Comparison of ENCODE assay signal across 27 cellular contexts in genomic region chr1:157724537-157725213, GRCh38. TPM values are rescaled to one million over a fixed set of nuclear protein-coding genes. Genes with fewer than 3 reads are reported as not detected.
DNase-seq lines count a peak whose midpoint lies in the region; ATAC-seq, FAIRE-seq and TF ChIP-seq lines count a peak whose summit lies in the region.
"Had no signal": no experiment of that assay in that cellular context is flagged by ENCODE, and none has a peak within 500 bp of the region (broad histone marks: within the 10 kb centered on the region; RNA-seq: fewer than 3 reads in every experiment).

No MANE protein-coding gene starts in this region.

- peaks cover 68% of the 10 kb centered on the region for H3K4me1 Mint-ChIP-seq in stimulated activated memory B cell treated with anti-CD40 and anti-IgM and Interleukin-4, amounts not matched to agents 10 μg/mL and 1 μg/mL and 100 μg/mL, for 72 hours

- no TSS peak for BruUV-seq in GM12878 (replicated peaks; lab: Mats Ljungman, UMichigan)

- H3K4me3 ChIP-seq in DOHH2 (ENCODE audit: low read length) (peak overlapping the region; percentile 57), OCI-LY1 (ENCODE audit: low read depth, low read length, poor library complexity, severe bottlenecking) (peak overlapping the region; percentile 11), GM12878 (no peak overlapping the region), H7 (ENCODE audit: insufficient read depth, low read depth, low read length) (no peak overlapping the region)
- H3K4me3 ChIP-seq: adrenal gland; BLaER1 treated with 17β-estradiol and CSF1 and Interleukin-3, amounts not matched to agents 10 nM and 100 nM; body of pancreas had no signal

- peaks cover 32% of the 10 kb centered on the region for H3K9me3 ChIP-seq in DOHH2 (ENCODE audit: control insufficient read depth, insufficient read depth, low read length)
- peaks cover 27% of the 10 kb centered on the region for H3K9me3 ChIP-seq in OCI-LY1 (ENCODE audit: low read length)
- H3K9me3 ChIP-seq in GM12878 (replicated peaks; ENCODE audit: control insufficient read depth, insufficient read depth, low read length), result peaks cover 16% of the 10 kb centered on the region
- H3K9me3 ChIP-seq: adrenal gland had no signal

- H3K9me2 ChIP-seq in DOHH2 (replicated peaks; ENCODE audit: control insufficient read depth, low read length) (no peaks in the 10 kb centered on the region), OCI-LY1 (ENCODE audit: low read depth, low read length) (no peaks in the 10 kb centered on the region)

- H3K4me3 Mint-ChIP-seq in stimulated activated memory B cell treated with anti-CD40 and anti-IgM and Interleukin-4, amounts not matched to agents 10 μg/mL and 1 μg/mL and 100 μg/mL, for 72 hours, result peak overlapping the region; percentile 32

- peaks cover 26% of the 10 kb centered on the region for H3F3A ChIP-seq in DOHH2 (ENCODE audit: control insufficient read depth, insufficient read depth)
- peaks cover 3% of the 10 kb centered on the region; the same call in 1 of the 2 replicates for H3F3A ChIP-seq in OCI-LY1 (ENCODE audit: insufficient read depth, low read length)

- H4K20me1 ChIP-seq in DOHH2 (ENCODE audit: control insufficient read depth, insufficient read depth, low read depth, low read length), result no peaks in the 10 kb centered on the region
- no peaks in the 10 kb centered on the region for H4K20me1 ChIP-seq in OCI-LY1 (ENCODE audit: insufficient read depth, low read length)
- H4K20me1 ChIP-seq in GM12878 (ENCODE audit: control insufficient read depth, insufficient read depth), result no peaks in the 10 kb centered on the region
- H4K20me1 ChIP-seq: BLaER1 treated with 17β-estradiol and CSF1 and Interleukin-3, amounts not matched to agents 10 nM and 100 nM had no signal

- in situ Hi-C loops in GM12878 (cut with MboI), result no loop called here

- H3K27ac ChIP-seq in DOHH2 (ENCODE audit: low read depth, low read length), result peak overlapping the region; percentile 96
- H3K27ac ChIP-seq in OCI-LY1 (ENCODE audit: low read depth, low read length, poor library complexity, severe bottlenecking), result peak overlapping the region; percentile 98
- H3K27ac ChIP-seq in GM12878 (ENCODE audit: control insufficient read depth, insufficient read depth), result no peak overlapping the region
- H3K27ac ChIP-seq: adrenal gland; BLaER1 treated with 17β-estradiol and CSF1 and Interleukin-3, amounts not matched to agents 10 nM and 100 nM; body of pancreas; HL-60 had no signal

- H3K36me3 ChIP-seq in DOHH2 (ENCODE audit: control insufficient read depth, low read length), result peaks cover 12% of the 10 kb centered on the region
- peaks cover 3% of the 10 kb centered on the region; the same call in 1 of the 2 replicates for H3K36me3 ChIP-seq in OCI-LY1 (ENCODE audit: insufficient read depth, low read length)
- H3K36me3 ChIP-seq in GM12878 (ENCODE audit: control insufficient read depth in 2 of 2, insufficient read depth in 2 of 2, low read length in 1 of 2), result no peaks in the 10 kb centered on the region
- H3K36me3 ChIP-seq in H7 (replicated peaks; ENCODE audit: control insufficient read depth, insufficient read depth, low read length), result no peaks in the 10 kb centered on the region
- H3K36me3 ChIP-seq: adrenal gland had no signal

- peaks cover 60% of the 10 kb centered on the region for H3K4me1 ChIP-seq in DOHH2 (ENCODE audit: control insufficient read depth, low read length)
- H3K4me1 ChIP-seq in OCI-LY1 (ENCODE audit: insufficient read depth, low read length, severe bottlenecking), result peaks cover 48% of the 10 kb centered on the region
- 0 out of 2 replicates have a peak, but pooled peaks cover 2% of the 10 kb centered on the region for H3K4me1 ChIP-seq in GM12878 (ENCODE audit: control insufficient read depth, insufficient read depth, low read length)
- H3K4me1 ChIP-seq: adrenal gland, body of pancreas had no signal

- no peaks in the 10 kb centered on the region for H3K27me3 Mint-ChIP-seq in stimulated activated memory B cell treated with anti-CD40 and anti-IgM and Interleukin-4, amounts not matched to agents 10 μg/mL and 1 μg/mL and 100 μg/mL, for 72 hours

- TF ChIP-seq RAD21 in GM12878 (IDR thresholded peaks at IDR 0.05; ENCODE audit: insufficient read depth, low read depth, low read length), result no peak

- H3K27me3 ChIP-seq in DOHH2 (ENCODE audit: control insufficient read depth, low read length) (no peaks in the 10 kb centered on the region), OCI-LY1 (ENCODE audit: insufficient read depth, low read length) (no peaks in the 10 kb centered on the region), GM12878 (replicated peaks in 1 of 2; ENCODE audit: control insufficient read depth in 2 of 2, insufficient read depth in 2 of 2, low read length in 1 of 2) (no peaks in the 10 kb centered on the region; a peak in 1 of 4 replicates), H7 (ENCODE audit: control insufficient read depth, insufficient read depth, low read length) (no peaks in the 10 kb centered on the region)
- H3K27me3 ChIP-seq: adrenal gland; BLaER1 treated with 17β-estradiol and CSF1 and Interleukin-3, amounts not matched to agents 10 nM and 100 nM; body of pancreas had no signal

- RAD21 ChIA-PET in GM12878 (lab: Charles Lee; ENCODE audit: unreplicated experiment), result no interaction called here

- H3K9ac ChIP-seq in OCI-LY1 (ENCODE audit: low read length) (peak overlapping the region; percentile 20), GM12878 (ENCODE audit: control insufficient read depth, insufficient read depth, low read length) (no peak overlapping the region)
- H3K9ac ChIP-seq: BLaER1 treated with 17β-estradiol and CSF1 and Interleukin-3, amounts not matched to agents 10 nM and 100 nM had no signal

- 0 out of 3 replicates have a peak, but pooled peaks have one; percentile 12 for ATAC-seq in GM12878
- peak; percentile 83 for ATAC-seq in stimulated activated memory B cell treated with anti-CD40 and anti-IgM and Interleukin-4, amounts not matched to agents 10 μg/mL and 1 μg/mL and 100 μg/mL, for 72 hours
- ATAC-seq: body of pancreas, left lobe of liver had no signal

- no peak for TF ChIP-seq POLR2A in GM12878 (IDR thresholded peaks at IDR 0.05; ENCODE audit: low read depth, low read length)

- 45% methylated on average over 2 of the region's 2 CpGs for WGBS in GM12878 (ENCODE audit: insufficient coverage, insufficient replicate concordance, low lambda C conversion rate, missing lambda C conversion rate)

- no peak for DNase-seq in GM12878 (ENCODE audit: low read depth, low spot score)
- no peak for DNase-seq in H7
- no peak for DNase-seq in DMS114 treated with DMSO at 0.1 percent for 48 hours (lab: John Stamatoyannopoulos, UW; ENCODE audit: unreplicated experiment)
- no peak for DNase-seq in HUDEP-2 (lab: John Stamatoyannopoulos, UW; ENCODE audit: unreplicated experiment in 76 of 76)
- DNase-seq: activated CD4-positive, CD25-positive, alpha-beta regulatory T cell treated with anti-CD3 and anti-CD28 coated beads, Interleukin-2, amount 50 U/mL, for 72 hours; activated naive CD4-positive, alpha-beta T cell; adrenal gland; body of pancreas; cerebellar nuclear complex; GOT3; Kasumi-1; NCI-H187; NCI-H524 treated with DMSO at 0.1 percent for 48 hours; trophoblast cell had no signal

- FAIRE-seq in GM12878 (lab: Jason Lieb, UNC), result no peak

- TF ChIP-seq CTCF in DOHH2 (IDR thresholded peaks at IDR 0.05; ENCODE audit: low read depth, low read length, poor library complexity, severe bottlenecking) (no peak), OCI-LY1 (IDR thresholded peaks at IDR 0.05; ENCODE audit: low read length) (no peak), GM12878 (IDR thresholded peaks at IDR 0.05 in 2 of 3, conservative IDR thresholded peaks at IDR 0.05 in 1 of 3; ENCODE audit: control insufficient read depth in 2 of 3, extremely low read depth in 1 of 3, insufficient read depth in 1 of 3, low read depth in 3 of 3, low read length in 3 of 3) (no peak)

- CTCF ChIA-PET in GM12878 (lab: Yijun Ruan, JAX), result interaction anchor here (1.3 kb wide), 1 partner anchor 144 kb away, joined by 7 read pairs; no protein-coding TSS in a partner anchor

- intact Hi-C loops in GM12878 (cut with micrococcal nuclease; ENCODE audit: unreplicated experiment), result no loop called here

- peak overlapping the region; percentile 75 for H3K4me2 ChIP-seq in DOHH2 (ENCODE audit: low read length)
- peak overlapping the region; percentile 76; the same call in 1 of the 2 replicates for H3K4me2 ChIP-seq in OCI-LY1 (ENCODE audit: low read length)
- H3K4me2 ChIP-seq in GM12878 (ENCODE audit: control insufficient read depth, insufficient read depth), result no peak overlapping the region

- H3K36me3 Mint-ChIP-seq in stimulated activated memory B cell treated with anti-CD40 and anti-IgM and Interleukin-4, amounts not matched to agents 10 μg/mL and 1 μg/mL and 100 μg/mL, for 72 hours, result peaks cover 22% of the 10 kb centered on the region

- no peak overlapping the region for H2AFZ ChIP-seq in OCI-LY1 (ENCODE audit: low read length)
- no peak overlapping the region for H2AFZ ChIP-seq in GM12878 (ENCODE audit: control insufficient read depth, low read depth, low read length)

- H3K9me3 Mint-ChIP-seq in stimulated activated memory B cell treated with anti-CD40 and anti-IgM and Interleukin-4, amounts not matched to agents 10 μg/mL and 1 μg/mL and 100 μg/mL, for 72 hours, result peaks cover 12% of the 10 kb centered on the region

- H3K79me2 ChIP-seq in DOHH2 (ENCODE audit: control insufficient read depth, low read length) (no peaks in the 10 kb centered on the region), OCI-LY1 (ENCODE audit: insufficient read depth, low read length) (no peaks in the 10 kb centered on the region), GM12878 (ENCODE audit: control insufficient read depth, insufficient read depth, low read length) (no peaks in the 10 kb centered on the region)

- peak overlapping the region; percentile 99 for H3K27ac Mint-ChIP-seq in stimulated activated memory B cell treated with anti-CD40 and anti-IgM and Interleukin-4, amounts not matched to agents 10 μg/mL and 1 μg/mL and 100 μg/mL, for 72 hours

- POLR2A ChIA-PET in GM12878 (lab: Charles Lee), result interaction anchor here (1.1 kb wide), 1 partner anchor 8 kb away, joined by 3 read pairs; no protein-coding TSS in a partner anchor

- TF ChIP-seq EP300 in GM12878 (IDR thresholded peaks at IDR 0.05; ENCODE audit: borderline replicate concordance in 1 of 2, control insufficient read depth in 1 of 2, low read depth in 2 of 2, low read length in 2 of 2), result no peak

- SMC1A ChIA-PET in GM12878 (lab: Charles Lee; ENCODE audit: uncharacterized antibody, unreplicated experiment), result no interaction called here

RNA-seq across cellular contexts. Expression of gene FCRL3, which starts 24.1 kb away (rescaled TPM):
- 5.7 and 7.8 TPM in 2 replicates for total RNA-seq in GM12878 (2013; cell fraction: nucleolus; rRNA removed)
- 0.05 and 0.06 TPM in 2 replicates for total RNA-seq in GM12878 (2014; rRNA removed)
- total RNA-seq in GM12878 (2014; rRNA removed; fragmentation: Illumina TruSeq; extraction: Trizol), result 0.04 and 0.05 TPM in 2 replicates
- total RNA-seq in GM12878 (2021), result 0.08 TPM in 1 of 2 replicates, not detected in the other
- polyA plus RNA-seq in GM12878 (2011; ENCODE audit: low read depth), result 0.09 TPM
- 2.3 and 2.8 TPM in 2 replicates for polyA plus RNA-seq in GM12878 (2011; rRNA removed)
- polyA plus RNA-seq in GM12878 (2011; cell fraction: cytosol; rRNA removed), result 1.1 and 1.2 TPM in 2 replicates
- 7.6 and 11.4 TPM in 2 replicates for polyA plus RNA-seq in GM12878 (2011; cell fraction: nucleus; rRNA removed)
- polyA plus RNA-seq in GM12878 (2012), result 0.05 and 0.06 TPM in 2 replicates
- polyA plus RNA-seq in GM12878 (2014; fragmentation: Illumina TruSeq; extraction: Trizol), result 0.07 and 0.11 TPM in 2 replicates
- polyA plus RNA-seq in GM12878 (2014; fragmentation: Nextera tagmentation; extraction: Ambion mirVana), result not detected
- 0.13 TPM in 2 replicates for polyA plus RNA-seq in GM12878 (2014; rRNA removed)
- not detected for polyA plus RNA-seq in GM12878 (2016; fragmentation: Nextera tagmentation; extraction: Ambion mirVana)
- 2.5 and 3.6 TPM in 2 replicates for polyA minus RNA-seq in GM12878 (2011; rRNA and poly(A)+ RNA removed)
- 0.42 and 0.67 TPM in 2 replicates for polyA minus RNA-seq in GM12878 (2011; cell fraction: cytosol; rRNA and poly(A)+ RNA removed)
- 3.1 and 3.4 TPM in 2 replicates for polyA minus RNA-seq in GM12878 (2011; cell fraction: nucleus; rRNA and poly(A)+ RNA removed)
- total RNA-seq in H7 (2014; rRNA removed; shearing (Covaris generic)), result not detected in 2 replicates
- total RNA-seq: body of pancreas, dermis microvascular lymphatic vessel endothelial cell, endothelial cell of umbilical vein, glomerular endothelial cell, left lobe of liver, myocyte, pulmonary artery endothelial cell had no signal
- polyA plus RNA-seq: AG04450, endothelial cell of umbilical vein had no signal

RNA-seq across cellular contexts. Expression of gene FCRL2, which starts 52.3 kb away (rescaled TPM):
- 2.9 and 3.2 TPM in 2 replicates for total RNA-seq in GM12878 (2013; cell fraction: nucleolus; rRNA removed)
- total RNA-seq in GM12878 (2014; rRNA removed) (0.22 and 0.51 TPM in 2 replicates), GM12878 (2014; rRNA removed; fragmentation: Illumina TruSeq; extraction: Trizol) (0.46 and 0.67 TPM in 2 replicates), GM12878 (2021) (0.21 and 0.36 TPM in 2 replicates)
- 0.22 TPM for polyA plus RNA-seq in GM12878 (2011; ENCODE audit: low read depth)
- polyA plus RNA-seq in GM12878 (2011; rRNA removed) (7.3 and 8.1 TPM in 2 replicates), GM12878 (2014; fragmentation: Illumina TruSeq; extraction: Trizol) (0.48 and 0.59 TPM in 2 replicates), GM12878 (2014; fragmentation: Nextera tagmentation; extraction: Ambion mirVana) (under 1 TPM; 0.64 to 0.89 TPM), GM12878 (2014; rRNA removed) (0.63 and 0.86 TPM in 2 replicates), GM12878 (2016; fragmentation: Nextera tagmentation; extraction: Ambion mirVana) (under 1 TPM; 0.07 to 0.23 TPM)
- polyA plus RNA-seq in GM12878 (2011; cell fraction: cytosol; rRNA removed), result 2.3 and 3.0 TPM in 2 replicates
- 6.7 and 8.7 TPM in 2 replicates for polyA plus RNA-seq in GM12878 (2011; cell fraction: nucleus; rRNA removed)
- 0.14 and 0.31 TPM in 2 replicates for polyA plus RNA-seq in GM12878 (2012)
- 2.0 and 3.9 TPM in 2 replicates for polyA minus RNA-seq in GM12878 (2011; rRNA and poly(A)+ RNA removed)
- polyA minus RNA-seq in GM12878 (2011; cell fraction: cytosol; rRNA and poly(A)+ RNA removed), result 1.6 and 2.3 TPM in 2 replicates
- 2.8 and 6.0 TPM in 2 replicates for polyA minus RNA-seq in GM12878 (2011; cell fraction: nucleus; rRNA and poly(A)+ RNA removed)
- not detected in 2 replicates for total RNA-seq in H7 (2014; rRNA removed; shearing (Covaris generic))
- total RNA-seq: adrenal gland, body of pancreas, dermis microvascular lymphatic vessel endothelial cell, endothelial cell of umbilical vein, glomerular endothelial cell, left lobe of liver, mesenteric fat pad, myocyte, pulmonary artery endothelial cell had no signal
- polyA plus RNA-seq: AG04450, endothelial cell of umbilical vein had no signal

Comparison
In these comparisons a context has a peak if more than half of its experiments do, and no peak if none do; other contexts are left out.
1. H3K4me3 ChIP-seq: peak in DOHH2 (single experiment) and OCI-LY1 (single experiment); none in GM12878 (single experiment) and H7 (single experiment).